ENCODE assay signal across 8 cellular contexts in genomic region chr6:159693128-159693893, GRCh38.
DNase-seq lines count a peak whose midpoint lies in the region; ATAC-seq and TF ChIP-seq lines count a peak whose summit lies in the region.

Gene SOD2, minus strand, starts transcription at chr6:159693241. Its CDS starts 74 bp downstream, at chr6:159693167.

- peak; percentile 93 for DNase-seq in ELF-1 (ENCODE audit: low read depth, low spot score)
- DNase-seq in GOT3 (lab: John Stamatoyannopoulos, UW) = peak; percentile 61
- DNase-seq in LNCaP clone FGC (ENCODE audit: low read depth) = peak; percentile 48
- peak; percentile 84 for DNase-seq in activated effector memory CD4-positive, alpha-beta T cell treated with Interleukin-2 at 50 U/mL for 16 hours
- DNase-seq in fibroblast of the conjunctiva (ENCODE audit: low read depth) = peak; percentile 78
- DNase-seq in nephron progenitor cell = peak; percentile 88
- peak; percentile 91 for DNase-seq in stimulated activated naive CD8-positive, alpha-beta T cell treated with anti-CD3 and anti-CD28 coated beads, Interleukin-15, amount 100 ng/mL, for 72 hours

- H3K4me3 Mint-ChIP-seq in nephron progenitor cell = peak within 1 kb of the TSS; percentile 91
- peak within 1 kb of the TSS; percentile 94 for H3K4me3 Mint-ChIP-seq in stimulated activated naive CD8-positive, alpha-beta T cell treated with anti-CD3 and anti-CD28 coated beads, Interleukin-15, amount 100 ng/mL, for 72 hours

- peaks cover 15% of the 10 kb centered on the region for H3K36me3 Mint-ChIP-seq in nephron progenitor cell (ENCODE audit: low read depth)

- peaks cover 33% of the 10 kb centered on the region for H3K4me1 Mint-ChIP-seq in nephron progenitor cell
- H3K4me1 Mint-ChIP-seq in stimulated activated naive CD8-positive, alpha-beta T cell treated with anti-CD3 and anti-CD28 coated beads, Interleukin-15, amount 100 ng/mL, for 72 hours = peaks cover 54% of the 10 kb centered on the region

- no peaks in the 10 kb centered on the region for H3K9me3 Mint-ChIP-seq in nephron progenitor cell
- no peaks in the 10 kb centered on the region for H3K9me3 Mint-ChIP-seq in stimulated activated naive CD8-positive, alpha-beta T cell treated with anti-CD3 and anti-CD28 coated beads, Interleukin-15, amount 100 ng/mL, for 72 hours

- peak; percentile 92 for TF ChIP-seq POLR2A in Raji (IDR thresholded peaks at IDR 0.05; ENCODE audit: insufficient read depth, low read depth, low read length)

- H3K27ac Mint-ChIP-seq in nephron progenitor cell = peak within 1 kb of the TSS; percentile 97
- H3K27ac Mint-ChIP-seq in stimulated activated naive CD8-positive, alpha-beta T cell treated with anti-CD3 and anti-CD28 coated beads, Interleukin-15, amount 100 ng/mL, for 72 hours = peak within 1 kb of the TSS; percentile 92 to 95

- no peak for TF ChIP-seq CTCF in LNCaP clone FGC (IDR thresholded peaks at IDR 0.05; ENCODE audit: control insufficient read depth, extremely low read depth, insufficient read depth)
- TF ChIP-seq CTCF in nephron progenitor cell (IDR thresholded peaks at IDR 0.05) = no peak

- peak; percentile 87 for ATAC-seq in stimulated activated naive CD8-positive, alpha-beta T cell treated with anti-CD3 and anti-CD28 coated beads, Interleukin-15, amount 100 ng/mL, for 72 hours

- peaks cover 6% of the 10 kb centered on the region for H3K27me3 Mint-ChIP-seq in nephron progenitor cell (ENCODE audit: low read depth, poor library complexity)
- H3K27me3 Mint-ChIP-seq in stimulated activated naive CD8-positive, alpha-beta T cell treated with anti-CD3 and anti-CD28 coated beads, Interleukin-15, amount 100 ng/mL, for 72 hours = no peaks in the 10 kb centered on the region

- H3K4me3 ChIP-seq in LNCaP clone FGC (ENCODE audit: low read depth, low read length) = peak within 1 kb of the TSS; percentile 75

Comparison
In these comparisons a context has a peak if more than half of its experiments do, and no peak if none do; other contexts are left out.
1. Peak in every context shown above with its lines: DNase-seq, ATAC-seq and H3K4me3 ChIP-seq.